ENCODE assay signal across 24 cellular contexts in the genomic region with DNA sequence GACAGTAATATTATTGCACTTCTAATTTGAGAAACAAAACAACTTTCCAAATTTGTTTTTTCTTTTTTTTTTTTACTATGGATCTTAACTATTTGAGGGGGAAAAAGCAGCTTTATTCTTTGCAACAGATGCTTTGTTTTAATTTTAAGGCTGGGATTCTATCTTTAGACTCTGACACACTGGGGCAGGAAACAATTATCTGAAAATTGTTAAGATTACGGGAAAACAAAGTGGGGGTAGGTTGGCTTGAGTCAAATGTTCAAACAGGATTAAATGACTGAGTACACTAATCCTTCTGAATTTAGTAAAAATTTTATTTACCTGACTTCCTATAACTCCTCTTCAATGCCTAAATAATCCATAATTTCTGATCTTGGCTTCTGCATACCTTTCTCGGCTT.
"Had no signal": no experiment of that assay in that cellular context is flagged by ENCODE, and none has a peak within 500 bp of the region (broad histone marks: within the 10 kb centered on the region; RNA-seq: fewer than 3 reads in every experiment).

No MANE protein-coding gene starts in this region.

- ATAC-seq: activated CD8-positive, alpha-beta memory T cell treated with anti-CD3 and anti-CD28 coated beads, Interleukin-2, amount 10 ng/mL, durations not matched to agents 7 days and 5 days; activated naive CD4-positive, alpha-beta T cell treated with anti-CD3 and anti-CD28 coated beads, Interleukin-2, amount 50 U/mL, for 72 hours; activated naive CD8-positive, alpha-beta T cell treated with anti-CD3 and anti-CD28 coated beads, Interleukin-2, amount 50 U/mL, for 24 hours; activated T-cell treated with anti-CD3 and anti-CD28 coated beads, Interleukin-2, amount 50 U/mL, for 4 hours; T-helper 17 cell had no signal

- H3K27ac ChIP-seq: Peyer's patch had no signal

- H3K4me1 ChIP-seq: Peyer's patch had no signal

- H3K36me3 ChIP-seq: Peyer's patch had no signal

- H3K9me3 ChIP-seq: Peyer's patch had no signal

- H3K4me3 ChIP-seq: Peyer's patch had no signal

- H3K27me3 ChIP-seq: Peyer's patch had no signal

- DNase-seq: activated B cell treated with CpG ODN at 0.5 μM for 24 hours; activated CD4-positive, alpha-beta T cell treated with anti-CD3 and anti-CD28 coated beads for 1 hour; activated CD4-positive, alpha-beta T cell treated with anti-CD3 and anti-CD28 coated beads, Interleukin-2, amount 10 ng/mL, durations not matched to agents 24 days and 14 days; activated CD4-positive, alpha-beta T cell treated with anti-CD3 and anti-CD28 coated beads, Interleukin-2, amount 50 U/mL, for 48 hours; activated CD8-positive, alpha-beta memory T cell treated with anti-CD3 and anti-CD28 coated beads, Interleukin-2, amount 10 ng/mL, durations not matched to agents 7 days and 5 days; activated effector memory CD4-positive, alpha-beta T cell treated with anti-CD3 and anti-CD28 coated beads, Interleukin-2, amount 50 U/mL, for 16 hours; activated naive CD4-positive, alpha-beta T cell treated with Interleukin-2 at 50 U/mL for 16 hours; activated naive CD8-positive, alpha-beta T cell treated with anti-CD3 and anti-CD28 coated beads, Interleukin-2, amount 50 U/mL, for 24 hours; activated T-cell treated with anti-CD3 and anti-CD28 coated beads, Interleukin-2, amount 50 U/mL, for 4 hours; amygdala; IMR-90; KBM-7; NCI-H1048; NCI-H1417; NCI-H1694 treated with DMSO at 0.1 percent for 48 hours; NCI-H2171 treated with DMSO at 0.1 percent for 48 hours; NCI-H226; NCI-H526; NK-92 treated with Interleukin-12 subunit alpha and Interleukin-12 subunit beta, amount 100 ng/mL, for 24 hours; Peyer's patch; SHP77; T-helper 17 cell; T-helper 9 cell had no signal
